ENCODE assay signal across 19 cellular contexts in genomic region chr9:137658778-137659177, GRCh38. TPM values are rescaled to one million over a fixed set of nuclear protein-coding genes. Genes with fewer than 3 reads are reported as not detected.
DNase-seq lines count a peak whose midpoint lies in the region; ATAC-seq and TF ChIP-seq lines count a peak whose summit lies in the region.
"Had no signal": no experiment of that assay in that cellular context is flagged by ENCODE, and none has a peak within 500 bp of the region (broad histone marks: within the 10 kb centered on the region; RNA-seq: fewer than 3 reads in every experiment).

No MANE protein-coding gene starts in this region.

- no peaks in the 10 kb centered on the region for H3K27me3 ChIP-seq in DND-41 (ENCODE audit: insufficient read depth, low read length, poor library complexity)

- no peaks in the 10 kb centered on the region for H3K9me3 Mint-ChIP-seq in T-helper 1 cell treated with Interleukin-12 subunit alpha and Interleukin-12 subunit beta and Interleukin-4 antibody, amounts not matched to agents 30 μg/mL and 1 μg/mL, for 36 hours
- no peaks in the 10 kb centered on the region for H3K9me3 Mint-ChIP-seq in T-cell
- H3K9me3 Mint-ChIP-seq in naive thymus-derived CD8-positive, alpha-beta T cell = no peaks in the 10 kb centered on the region
- H3K9me3 Mint-ChIP-seq in mesothelial cell of epicardium = no peaks in the 10 kb centered on the region
- H3K9me3 Mint-ChIP-seq: CD4-positive, alpha-beta T cell had no signal

- no peak overlapping the region for H3K4me2 ChIP-seq in DND-41 (ENCODE audit: insufficient read depth, low read length)

- H3K27me3 Mint-ChIP-seq in T-helper 1 cell treated with Interleukin-12 subunit alpha and Interleukin-12 subunit beta and Interleukin-4 antibody, amounts not matched to agents 30 μg/mL and 1 μg/mL, for 36 hours (ENCODE audit: low read depth) = no peaks in the 10 kb centered on the region
- H3K27me3 Mint-ChIP-seq in T-cell = no peaks in the 10 kb centered on the region
- no peaks in the 10 kb centered on the region for H3K27me3 Mint-ChIP-seq in naive thymus-derived CD8-positive, alpha-beta T cell
- H3K27me3 Mint-ChIP-seq in mesothelial cell of epicardium (ENCODE audit: low read depth) = no peaks in the 10 kb centered on the region
- H3K27me3 Mint-ChIP-seq: CD4-positive, alpha-beta T cell had no signal

- peak overlapping the region; percentile 8 for H3K27ac Mint-ChIP-seq in T-helper 1 cell treated with Interleukin-12 subunit alpha and Interleukin-12 subunit beta and Interleukin-4 antibody, amounts not matched to agents 30 μg/mL and 1 μg/mL, for 36 hours
- peak overlapping the region; percentile 28 to 63 for H3K27ac Mint-ChIP-seq in T-cell
- H3K27ac Mint-ChIP-seq in naive thymus-derived CD8-positive, alpha-beta T cell = peak overlapping the region in 6 of 10 donors; percentile 34 to 73 (median 54)
- H3K27ac Mint-ChIP-seq in mesothelial cell of epicardium = no peak overlapping the region
- H3K27ac Mint-ChIP-seq: CD4-positive, alpha-beta T cell had no signal

- H3K4me3 Mint-ChIP-seq in T-helper 1 cell treated with Interleukin-12 subunit alpha and Interleukin-12 subunit beta and Interleukin-4 antibody, amounts not matched to agents 30 μg/mL and 1 μg/mL, for 36 hours = no peak overlapping the region
- H3K4me3 Mint-ChIP-seq in T-cell = peak overlapping the region in 1 of 3 donors; percentile 31
- H3K4me3 Mint-ChIP-seq in naive thymus-derived CD8-positive, alpha-beta T cell = peak overlapping the region in 2 of 10 donors; percentile 9 to 13
- H3K4me3 Mint-ChIP-seq in mesothelial cell of epicardium = no peak overlapping the region
- H3K4me3 Mint-ChIP-seq: CD4-positive, alpha-beta T cell had no signal

- no peak overlapping the region for H2AFZ ChIP-seq in DND-41 (ENCODE audit: low read depth, low read length)

- TF ChIP-seq CTCF in DND-41 (IDR thresholded peaks at IDR 0.05; ENCODE audit: borderline replicate concordance, extremely low read depth, low read length, poor library complexity, severe bottlenecking) (no peak), mesothelial cell of epicardium (IDR thresholded peaks at IDR 0.05; ENCODE audit: unreplicated experiment) (no peak)

- H3K79me2 ChIP-seq in DND-41 (ENCODE audit: insufficient read depth, low read length) = peaks cover 98% of the 10 kb centered on the region

- no peaks in the 10 kb centered on the region for H3K9me3 ChIP-seq in DND-41 (ENCODE audit: insufficient read depth, low read length, severe bottlenecking)

- H3K36me3 Mint-ChIP-seq in T-helper 1 cell treated with Interleukin-12 subunit alpha and Interleukin-12 subunit beta and Interleukin-4 antibody, amounts not matched to agents 30 μg/mL and 1 μg/mL, for 36 hours (ENCODE audit: low read depth) = peaks cover 8% of the 10 kb centered on the region
- H3K36me3 Mint-ChIP-seq in T-cell = peaks cover 19% of the 10 kb centered on the region
- H3K36me3 Mint-ChIP-seq in naive thymus-derived CD8-positive, alpha-beta T cell = peaks cover 0 to 47% (median 6%) of the 10 kb centered on the region in 3 donors
- peaks cover 3% of the 10 kb centered on the region for H3K36me3 Mint-ChIP-seq in mesothelial cell of epicardium

- H3K4me1 ChIP-seq in DND-41 (ENCODE audit: insufficient read depth, low read length) = no peaks in the 10 kb centered on the region

- H3K27ac ChIP-seq in DND-41 (ENCODE audit: low read length) = peak overlapping the region; percentile 16; the same call in 1 of the 2 replicates

- no peak overlapping the region for H3K4me3 ChIP-seq in DND-41 (ENCODE audit: low read depth in 1 of 2, low read length in 2 of 2)

- no peak for DNase-seq in T-helper 1 cell
- no peak for DNase-seq in DND-41
- no peak for DNase-seq in T-cell
- DNase-seq in naive thymus-derived CD8-positive, alpha-beta T cell = no peak
- DNase-seq in mesothelial cell of epicardium (ENCODE audit: low spot score in 2 of 2, unreplicated experiment in 2 of 2) = no peak
- DNase-seq in H4 (ENCODE audit: low spot score) = no peak
- DNase-seq: 8988T; CD4-positive, alpha-beta T cell; DMS79; GF-D8; HCEC 1CT; IMR-90; NCI-H1048; NCI-H146; NCI-H2081 treated with DMSO at 0.1 percent for 48 hours; NCI-H524; SHP77 treated with DMSO at 0.1 percent for 48 hours had no signal

- ATAC-seq in DND-41 (ENCODE audit: insufficient read depth, low read depth) (no peak; the same call in 2 of the 3 replicates), T-cell (replicated peaks in 1 of 4) (peak in 3 of 4 experiments; percentile 33 to 52 (median 40)), GM21528 (IDR thresholded peaks at IDR 0.05; ENCODE audit: low FRiP score, unreplicated experiment) (no peak)
- no peak for ATAC-seq in naive thymus-derived CD8-positive, alpha-beta T cell

- POLR2A ChIA-PET in T-cell (lab: Charles Lee) = no interaction called here
- POLR2A ChIA-PET in naive thymus-derived CD8-positive, alpha-beta T cell (lab: Charles Lee) = interaction anchor here (1.2 kb wide), 1 partner anchor 11 kb away, joined by 4 read pairs; no protein-coding TSS in a partner anchor

- CTCF ChIA-PET in T-cell (lab: Charles Lee) = interaction anchor here in 1 of 2 donors (0.7 kb wide), 1 partner anchor 746 kb away, joined by 3 read pairs; no protein-coding TSS in a partner anchor

- no peak overlapping the region for H3K9ac ChIP-seq in DND-41 (ENCODE audit: low read depth, low read length)

- H3K36me3 ChIP-seq in DND-41 (ENCODE audit: insufficient read depth, low read length) = peaks cover 11% of the 10 kb centered on the region; the same call in 1 of the 2 replicates

- H4K20me1 ChIP-seq in DND-41 (ENCODE audit: insufficient read depth, low read length) = peaks cover 55% of the 10 kb centered on the region

- H3K4me1 Mint-ChIP-seq in T-helper 1 cell treated with Interleukin-12 subunit alpha and Interleukin-12 subunit beta and Interleukin-4 antibody, amounts not matched to agents 30 μg/mL and 1 μg/mL, for 36 hours (ENCODE audit: low read depth) = peaks cover 13% of the 10 kb centered on the region
- H3K4me1 Mint-ChIP-seq in T-cell (peaks cover 42 to 44% (median 44%) of the 10 kb centered on the region in 3 donors), mesothelial cell of epicardium (peaks cover 3% of the 10 kb centered on the region)
- peaks cover 19 to 47% (median 45%) of the 10 kb centered on the region in 4 donors for H3K4me1 Mint-ChIP-seq in naive thymus-derived CD8-positive, alpha-beta T cell

RNA-seq across cellular contexts. Expression of gene EHMT1, which starts 40.0 kb away (rescaled TPM):
- total RNA-seq in T-cell = 100 to 1,000 TPM; 113 to 124 (median 121) TPM
- total RNA-seq in naive thymus-derived CD8-positive, alpha-beta T cell = 100 to 1,000 TPM; 111 to 113 TPM
- 10 to 100 TPM; 20.9 to 34.4 (median 23.0) TPM for polyA plus RNA-seq in naive thymus-derived CD8-positive, alpha-beta T cell
- 133 to 147 TPM (median 136 TPM) in 3 replicates for total RNA-seq in mesothelial cell of epicardium
- total RNA-seq in H4 (2014; rRNA removed; shearing (Covaris generic)) = 18.6 and 19.5 TPM in 2 replicates

RNA-seq across cellular contexts. Expression of gene ARRDC1, which starts 53.3 kb away (rescaled TPM):
- 100 to 1,000 TPM in 3 of 5 donors, 10 to 100 TPM in 2; 54.7 to 123 (median 103) TPM for total RNA-seq in T-cell
- total RNA-seq in naive thymus-derived CD8-positive, alpha-beta T cell = 10 to 100 TPM; 83.2 to 86.8 TPM
- polyA plus RNA-seq in naive thymus-derived CD8-positive, alpha-beta T cell = 10 to 100 TPM; 27.2 to 42.4 (median 32.9) TPM
- total RNA-seq in mesothelial cell of epicardium = 36.5 to 40.5 TPM (median 39.1 TPM) in 3 replicates
- 11.6 and 26.5 TPM in 2 replicates for total RNA-seq in H4 (2014; rRNA removed; shearing (Covaris generic))

Comparison
In these comparisons a context has a peak if more than half of its experiments do, and no peak if none do; other contexts are left out.
1. ATAC-seq: peak in T-cell (3 of 4); none in DND-41 (single experiment), naive thymus-derived CD8-positive, alpha-beta T cell (0 of 2) and GM21528 (single experiment).